ENCODE assay signal across 15 cellular contexts in the genomic region with DNA sequence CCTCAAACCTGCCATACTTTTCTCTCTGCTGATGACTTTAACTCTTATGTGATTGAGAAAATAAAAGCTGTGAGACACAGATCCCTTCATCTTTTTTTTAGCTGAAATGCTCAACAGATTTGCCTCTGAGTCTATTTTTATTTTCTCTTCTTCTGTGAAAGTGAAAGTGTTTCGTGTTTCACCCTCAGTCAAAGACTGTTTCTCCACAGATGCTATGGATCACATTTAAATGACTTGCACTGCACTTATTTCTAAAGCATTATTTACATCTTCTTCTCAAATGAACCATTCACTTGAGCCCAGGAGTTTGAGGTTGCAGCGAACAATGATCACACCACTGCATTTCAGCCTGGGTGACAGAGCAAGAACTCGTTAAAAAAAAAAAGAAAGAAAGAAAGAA.
DNase-seq lines count a peak whose midpoint lies in the region; ATAC-seq, FAIRE-seq and TF ChIP-seq lines count a peak whose summit lies in the region.
"Had no signal": no experiment of that assay in that cellular context is flagged by ENCODE, and none has a peak within 500 bp of the region (broad histone marks: within the 10 kb centered on the region; RNA-seq: fewer than 3 reads in every experiment).

No MANE protein-coding gene starts in this region.

- TF ChIP-seq POLR2A in HepG2 (IDR thresholded peaks at IDR 0.05; ENCODE audit: insufficient read depth in 1 of 2, low read depth in 2 of 2, low read length in 2 of 2), result no peak

- DNase-seq in fibroblast of pulmonary artery (ENCODE audit: low read depth) (peak; percentile 2), HepG2 (ENCODE audit: low spot score) (no peak), ecto neural progenitor cell (ENCODE audit: low spot score) (no peak), NCI-H1048 (lab: John Stamatoyannopoulos, UW) (no peak)
- no peak for DNase-seq in activated CD4-positive, alpha-beta memory T cell treated with anti-CD3 and anti-CD28 coated beads, Interleukin-2, amount 10 ng/mL, durations not matched to agents 7 days and 5 days
- DNase-seq: GM23248; NK-92 treated with Interleukin-12 subunit alpha and Interleukin-12 subunit beta, amount 100 ng/mL, for 24 hours had no signal

- no peaks in the 10 kb centered on the region for H3K4me1 Mint-ChIP-seq in activated CD4-positive, alpha-beta memory T cell treated with anti-CD3 and anti-CD28 coated beads, Interleukin-2, amount 10 ng/mL, durations not matched to agents 7 days and 5 days

- no peaks in the 10 kb centered on the region for H3K36me3 Mint-ChIP-seq in activated CD4-positive, alpha-beta memory T cell treated with anti-CD3 and anti-CD28 coated beads, Interleukin-2, amount 10 ng/mL, durations not matched to agents 7 days and 5 days (ENCODE audit: low read depth)
- H3K36me3 Mint-ChIP-seq: mesothelial cell of epicardium had no signal

- H2AFZ ChIP-seq in HepG2 (ENCODE audit: low read length), result no peak overlapping the region
- H2AFZ ChIP-seq: GM23248 had no signal

- H3K36me3 ChIP-seq in HepG2 (replicated peaks in 1 of 2; ENCODE audit: control insufficient read depth in 1 of 2, insufficient read depth in 2 of 2, low read length in 2 of 2), result no peaks in the 10 kb centered on the region
- H3K36me3 ChIP-seq: gastroesophageal sphincter had no signal

- TF ChIP-seq EP300 in HepG2 (IDR thresholded peaks at IDR 0.05; ENCODE audit: low read depth in 2 of 2, low read length in 2 of 2) (no peak), HepG2 (CRISPR knock-in tag; IDR thresholded peaks at IDR 0.05; ENCODE audit: borderline replicate concordance) (no peak)

- no peak for TF ChIP-seq RAD21 in HepG2 (CRISPR knock-in tag; IDR thresholded peaks at IDR 0.05)

- TF ChIP-seq CTCF in fibroblast of pulmonary artery (IDR thresholded peaks at IDR 0.05; ENCODE audit: low read length, missing control alignments) (no peak), HepG2 (CRISPR knock-in tag; IDR thresholded peaks at IDR 0.05) (no peak)

- WGBS in HepG2 (ENCODE audit: low lambda C conversion rate), result 1% methylated on average over 3 of the region's 3 CpGs

- H3K9me3 Mint-ChIP-seq in activated CD4-positive, alpha-beta memory T cell treated with anti-CD3 and anti-CD28 coated beads, Interleukin-2, amount 10 ng/mL, durations not matched to agents 7 days and 5 days, result no peaks in the 10 kb centered on the region

- POLR2A ChIA-PET in HepG2 (lab: Yijun Ruan, JAX), result no interaction called here
- POLR2A ChIA-PET in activated CD4-positive, alpha-beta memory T cell treated with anti-CD3 and anti-CD28 coated beads, Interleukin-2, amount 10 ng/mL, durations not matched to agents 7 days and 5 days (lab: Charles Lee), result no interaction called here

- H3K79me2 ChIP-seq in HepG2 (ENCODE audit: insufficient read depth, low read length), result no peaks in the 10 kb centered on the region

- H3K4me1 ChIP-seq in HepG2 (ENCODE audit: insufficient read depth, low read length), result no peaks in the 10 kb centered on the region
- H3K4me1 ChIP-seq: gastroesophageal sphincter had no signal

- H3K27ac Mint-ChIP-seq in activated CD4-positive, alpha-beta memory T cell treated with anti-CD3 and anti-CD28 coated beads, Interleukin-2, amount 10 ng/mL, durations not matched to agents 7 days and 5 days, result no peak overlapping the region
- H3K27ac Mint-ChIP-seq: mesothelial cell of epicardium had no signal

- H3K27ac ChIP-seq in HepG2 (ENCODE audit: extremely low read length, insufficient read depth, low read length), result no peak overlapping the region
- H3K27ac ChIP-seq: gastroesophageal sphincter, GM23248 had no signal

- in situ Hi-C loops in HepG2 (cut with HindIII; ENCODE audit: extremely low pct_ligation_motif_present, low pct_unique_long_range_greater_than_20kb), result no loop called here

- BruUV-seq in HepG2 (replicated peaks; lab: Mats Ljungman, UMichigan), result no TSS peak

- intact Hi-C loops in HepG2 (cut with micrococcal nuclease; ENCODE audit: unreplicated experiment), result no loop called here

- no peak for FAIRE-seq in HepG2 (lab: Jason Lieb, UNC)
- FAIRE-seq: colon, TTC549 had no signal

- H3K4me3 ChIP-seq in fibroblast of pulmonary artery (replicated peaks; ENCODE audit: low read depth, low read length) (peak overlapping the region; percentile 38), HepG2 (replicated peaks in 1 of 3; ENCODE audit: insufficient read depth in 1 of 3, low read depth in 2 of 3, low read length in 3 of 3) (no peak overlapping the region)
- H3K4me3 ChIP-seq: gastroesophageal sphincter, GM23248 had no signal

- H3K4me2 ChIP-seq in HepG2 (ENCODE audit: low read depth, low read length), result no peak overlapping the region

- H3K27me3 Mint-ChIP-seq in activated CD4-positive, alpha-beta memory T cell treated with anti-CD3 and anti-CD28 coated beads, Interleukin-2, amount 10 ng/mL, durations not matched to agents 7 days and 5 days, result no peaks in the 10 kb centered on the region

- H4K20me1 ChIP-seq in HepG2 (ENCODE audit: insufficient read depth, low read length), result no peaks in the 10 kb centered on the region

- H3K9ac ChIP-seq in HepG2 (ENCODE audit: insufficient read depth, low read depth, low read length), result no peak overlapping the region
- H3K9ac ChIP-seq: GM23248 had no signal

- H3K9me3 ChIP-seq in HepG2 (ENCODE audit: low read length), result no peaks in the 10 kb centered on the region
- H3K9me3 ChIP-seq: gastroesophageal sphincter had no signal

- peak; percentile 84 for ATAC-seq in GM19023 (IDR thresholded peaks at IDR 0.05; ENCODE audit: unreplicated experiment)
- peak; percentile 93 for ATAC-seq in GM21737 (IDR thresholded peaks at IDR 0.05; ENCODE audit: unreplicated experiment)
- peak; percentile 82 for ATAC-seq in HG03280 (IDR thresholded peaks at IDR 0.05; ENCODE audit: unreplicated experiment)
- ATAC-seq in HepG2, result no peak
- ATAC-seq: gastroesophageal sphincter, sciatic nerve had no signal

- CTCF ChIA-PET in HepG2 (lab: Yijun Ruan, JAX; ENCODE audit: low intra/inter-chr PET ratio, low total read pairs), result no interaction called here
- CTCF ChIA-PET in activated CD4-positive, alpha-beta memory T cell treated with anti-CD3 and anti-CD28 coated beads, Interleukin-2, amount 10 ng/mL, durations not matched to agents 7 days and 5 days (lab: Charles Lee), result no interaction called here

- H3K4me3 Mint-ChIP-seq in activated CD4-positive, alpha-beta memory T cell treated with anti-CD3 and anti-CD28 coated beads, Interleukin-2, amount 10 ng/mL, durations not matched to agents 7 days and 5 days, result no peak overlapping the region
- H3K4me3 Mint-ChIP-seq: mesothelial cell of epicardium had no signal

- no peaks in the 10 kb centered on the region for H3K27me3 ChIP-seq in HepG2 (ENCODE audit: control insufficient read depth in 1 of 2, insufficient read depth in 2 of 2, low read length in 2 of 2)
- H3K27me3 ChIP-seq: gastroesophageal sphincter had no signal

TF ChIP-seq in HepG2, 621 proteins besides CTCF, POLR2A, EP300 and RAD21:
- TF ChIP-seq FOXA3 (CRISPR knock-in tag; IDR thresholded peaks at IDR 0.05) (no peak), FOXA1 (IDR thresholded peaks at IDR 0.05) (no peak), FOXA1 (CRISPR knock-in tag; IDR thresholded peaks at IDR 0.05) (no peak), ELF1 (CRISPR knock-in tag; IDR thresholded peaks at IDR 0.05) (no peak), NKX3-1 (CRISPR knock-in tag; IDR thresholded peaks at IDR 0.05) (no peak), ESRRA (CRISPR knock-in tag; IDR thresholded peaks at IDR 0.05; ENCODE audit: low read depth) (no peak), ZNF644 (CRISPR knock-in tag; IDR thresholded peaks at IDR 0.05; ENCODE audit: low read depth) (no peak), ZNF468 (CRISPR knock-in tag; IDR thresholded peaks at IDR 0.05) (no peak), CENPBD1 (CRISPR knock-in tag; IDR thresholded peaks at IDR 0.05; ENCODE audit: borderline replicate concordance, low read depth) (no peak), POLR2AphosphoS5 (IDR thresholded peaks at IDR 0.05; ENCODE audit: low read depth, low read length) (no peak), ZNF580 (CRISPR knock-in tag; IDR thresholded peaks at IDR 0.05; ENCODE audit: borderline replicate concordance, low read depth) (no peak), TCF7L2 (IDR thresholded peaks at IDR 0.05; ENCODE audit: low read depth, low read length) (no peak), SMYD3 (CRISPR knock-in tag; IDR thresholded peaks at IDR 0.05) (no peak), ZNF263 (CRISPR knock-in tag; IDR thresholded peaks at IDR 0.05) (no peak), ZNF841 (CRISPR knock-in tag; IDR thresholded peaks at IDR 0.05; ENCODE audit: borderline replicate concordance) (no peak), ZNF619 (CRISPR knock-in tag; IDR thresholded peaks at IDR 0.05) (no peak), HMG20B (CRISPR knock-in tag; conservative IDR thresholded peaks at IDR 0.05) (no peak), ZNF484 (CRISPR knock-in tag; IDR thresholded peaks at IDR 0.05; ENCODE audit: borderline replicate concordance, low read depth) (no peak)
